In the genomic region with DNA sequence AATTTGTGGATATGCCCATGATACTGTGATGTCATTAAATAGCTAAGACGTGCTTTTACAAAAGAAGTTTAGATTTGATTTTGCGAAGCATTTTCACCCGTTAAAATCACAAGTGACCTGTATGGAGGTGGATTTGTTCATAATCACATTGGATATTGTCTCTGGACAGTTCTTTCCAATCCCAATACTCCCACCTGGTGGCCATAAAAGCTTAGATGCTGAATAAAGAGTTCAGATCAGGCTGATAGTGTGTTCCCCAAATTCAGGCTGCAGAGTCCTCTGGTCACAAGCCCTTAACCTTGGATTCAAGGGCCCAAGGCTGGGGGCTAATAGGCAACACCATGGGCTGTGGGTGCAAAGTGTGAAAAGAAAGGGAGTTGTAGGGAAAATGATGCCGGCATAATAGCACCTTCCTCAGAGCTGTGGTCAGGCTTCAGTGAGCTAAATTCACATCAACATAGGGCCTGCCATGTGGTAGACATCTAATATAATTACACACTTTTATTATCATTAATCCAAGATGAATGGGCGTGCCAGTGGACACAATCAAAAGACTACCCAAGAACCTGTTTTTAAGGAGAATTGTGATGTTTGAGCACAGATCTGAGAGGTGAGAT, we compare ENCODE assay signal across 8 cellular contexts. TPM values are rescaled to one million over a fixed set of nuclear protein-coding genes. Genes with fewer than 3 reads are reported as not detected.
A peak's percentile ranks its signal among the peaks of the same experiment; 100 is the strongest.
DNase-seq lines count a peak whose midpoint lies in the region; ATAC-seq and TF ChIP-seq lines count a peak whose summit lies in the region.

No MANE protein-coding gene starts in this region.

- CTCF ChIA-PET in CD4-positive, alpha-beta T cell (lab: Charles Lee): no interaction called here

- no peaks in the 10 kb centered on the region for H3K9me3 Mint-ChIP-seq in CD4-positive, alpha-beta T cell
- H3K9me3 Mint-ChIP-seq in activated naive CD8-positive, alpha-beta T cell treated with anti-CD3 and anti-CD28 coated beads for 36 hours: no peaks in the 10 kb centered on the region

- no peak overlapping the region for H3K4me3 ChIP-seq in thyroid gland (replicated peaks in 1 of 3)

- H3K36me3 ChIP-seq in thyroid gland: no peaks in the 10 kb centered on the region

- intact Hi-C loops in CD4-positive, alpha-beta T cell (cut with DNase I, micrococcal nuclease): loop anchor here in 1 of 2 experiments (5.0 kb wide), 1 partner anchor 275 kb away; no protein-coding TSS in a partner anchor
- intact Hi-C loops in thyroid gland (cut with DNase I): no loop called here

- WGBS in thyroid gland, 2 donors: 72 to 77% methylated on average over 5 of the region's 5 CpGs

- no peak for ATAC-seq in CD4-positive, alpha-beta T cell (ENCODE audit: poor library complexity)
- ATAC-seq in HG02763 (IDR thresholded peaks at IDR 0.05; ENCODE audit: unreplicated experiment) (no peak), HG02852 (IDR thresholded peaks at IDR 0.05; ENCODE audit: unreplicated experiment) (no peak)

- POLR2A ChIA-PET in CD4-positive, alpha-beta T cell (lab: Charles Lee): no interaction called here

- in situ Hi-C loops in GM13976 (cut with MboI; ENCODE audit: low sequenced_read_pairs, unreplicated experiment): no loop called here

- TF ChIP-seq CTCF in CD4-positive, alpha-beta T cell (IDR thresholded peaks at IDR 0.05): peak; percentile 34
- TF ChIP-seq CTCF in GM13976 (IDR thresholded peaks at IDR 0.05; ENCODE audit: borderline replicate concordance, control extremely low read depth, extremely low read depth, insufficient read depth, missing control alignments) (no peak), thyroid gland (IDR thresholded peaks at IDR 0.05) (peak in 4 of 6 experiments; percentile 35 to 46 (median 44))

- H3K27ac ChIP-seq in CD4-positive, alpha-beta T cell (ENCODE audit: low read depth, low read length): no peak overlapping the region
- no peak overlapping the region for H3K27ac ChIP-seq in thyroid gland

- no peak overlapping the region for H3K27ac Mint-ChIP-seq in CD4-positive, alpha-beta T cell
- H3K27ac Mint-ChIP-seq in activated naive CD8-positive, alpha-beta T cell treated with anti-CD3 and anti-CD28 coated beads for 36 hours: no peak overlapping the region

- no peak for DNase-seq in CD4-positive, alpha-beta T cell
- DNase-seq in GM13976 (ENCODE audit: low spot score) (peak; percentile 38), MV-4-11 (lab: John Stamatoyannopoulos, UW) (peak; percentile 31), iPS-NIHi7 (ENCODE audit: extremely low spot score) (peak; percentile 43), thyroid gland (peak in 1 of 2 donors; percentile 13)
- DNase-seq in activated naive CD8-positive, alpha-beta T cell treated with anti-CD3 and anti-CD28 coated beads for 36 hours: peak; percentile 0

- no peaks in the 10 kb centered on the region for H3K27me3 ChIP-seq in CD4-positive, alpha-beta T cell (ENCODE audit: control insufficient read depth, insufficient read depth, low read length)
- H3K27me3 ChIP-seq in thyroid gland: no peaks in the 10 kb centered on the region

- H3K4me1 Mint-ChIP-seq in CD4-positive, alpha-beta T cell (ENCODE audit: low read depth): no peaks in the 10 kb centered on the region
- H3K4me1 Mint-ChIP-seq in activated naive CD8-positive, alpha-beta T cell treated with anti-CD3 and anti-CD28 coated beads for 36 hours: no peaks in the 10 kb centered on the region

- H3K4me3 Mint-ChIP-seq in CD4-positive, alpha-beta T cell: no peak overlapping the region
- no peak overlapping the region for H3K4me3 Mint-ChIP-seq in activated naive CD8-positive, alpha-beta T cell treated with anti-CD3 and anti-CD28 coated beads for 36 hours

- H3K9me3 ChIP-seq in CD4-positive, alpha-beta T cell (ENCODE audit: control insufficient read depth, low read length): no peaks in the 10 kb centered on the region
- H3K9me3 ChIP-seq in thyroid gland: no peaks in the 10 kb centered on the region

- peaks cover 26% of the 10 kb centered on the region for H3K27me3 Mint-ChIP-seq in CD4-positive, alpha-beta T cell
- peaks cover 3% of the 10 kb centered on the region for H3K27me3 Mint-ChIP-seq in activated naive CD8-positive, alpha-beta T cell treated with anti-CD3 and anti-CD28 coated beads for 36 hours

- H3K4me1 ChIP-seq in thyroid gland: no peaks in the 10 kb centered on the region

- H3K36me3 Mint-ChIP-seq in CD4-positive, alpha-beta T cell (ENCODE audit: low read depth): no peaks in the 10 kb centered on the region
- no peaks in the 10 kb centered on the region for H3K36me3 Mint-ChIP-seq in activated naive CD8-positive, alpha-beta T cell treated with anti-CD3 and anti-CD28 coated beads for 36 hours

- TF ChIP-seq POLR2A in thyroid gland (IDR thresholded peaks at IDR 0.05): no peak

RNA-seq across cellular contexts. Expression of a gene that starts 28.1 kb away (rescaled TPM):
- not detected for total RNA-seq in CD4-positive, alpha-beta T cell
- total RNA-seq in activated naive CD8-positive, alpha-beta T cell treated with anti-CD3 and anti-CD28 coated beads for 36 hours: not detected
- total RNA-seq in thyroid gland: not detected

RNA-seq across cellular contexts. Expression of a gene that starts 40.1 kb away (rescaled TPM):
- 10 to 100 TPM; 50.8 to 55.9 TPM for total RNA-seq in CD4-positive, alpha-beta T cell
- total RNA-seq in activated naive CD8-positive, alpha-beta T cell treated with anti-CD3 and anti-CD28 coated beads for 36 hours: 10 to 100 TPM; 58.0 to 60.0 TPM
- 100 to 1,000 TPM; 313 to 356 (median 325) TPM for total RNA-seq in thyroid gland

Comparison
In these comparisons a context has a peak if more than half of its experiments do, and no peak if none do; other contexts are left out.
1. DNase-seq: peak in GM13976 (single experiment), MV-4-11 (single experiment), activated naive CD8-positive, alpha-beta T cell treated with anti-CD3 and anti-CD28 coated beads for 36 hours (single experiment) and iPS-NIHi7 (single experiment); none in CD4-positive, alpha-beta T cell (0 of 10).
2. RNA of a gene that starts 40.1 kb away (total RNA-seq): 313 to 356 TPM in thyroid gland; 58.0 to 60.0 TPM in activated naive CD8-positive, alpha-beta T cell treated with anti-CD3 and anti-CD28 coated beads for 36 hours and 50.8 to 55.9 TPM in CD4-positive, alpha-beta T cell; every median in the first group is over 4 times any median in the second.